8 cellular contexts compared by ENCODE assay signal in genomic region chr17:49193513-49194296, GRCh38. TPM values are rescaled to one million over a fixed set of nuclear protein-coding genes. Genes with fewer than 3 reads are reported as not detected.
A peak's percentile ranks its signal among the peaks of the same experiment; 100 is the strongest.
DNase-seq lines count a peak whose midpoint lies in the region; ATAC-seq, FAIRE-seq and TF ChIP-seq lines count a peak whose summit lies in the region.

No MANE protein-coding gene starts in this region.

- TF ChIP-seq RAD21 in A549 (conservative IDR thresholded peaks at IDR 0.05 in 1 of 2, IDR thresholded peaks at IDR 0.05 in 1 of 2): 0 out of 5 replicates have a peak, but pooled peaks of 1 of the 2 experiments have one; percentile 8

- H3K27ac ChIP-seq in A549 (peak overlapping the region; percentile 93 to 96), esophagus (ENCODE audit: low read depth in 2 of 2, low read length in 1 of 2) (peak overlapping the region; percentile 53 to 67), muscle layer of colon (ENCODE audit: low read depth, low read length) (peak overlapping the region; percentile 41), uterus (peak overlapping the region; percentile 97 to 100)

- DNase-seq in A549 (ENCODE audit: low read depth in 1 of 2, low spot score in 1 of 2) (peak; percentile 84 to 91), GM03348 (ENCODE audit: low spot score) (peak; percentile 67), NCI-H1694 (lab: John Stamatoyannopoulos, UW) (peak; percentile 32), uterus (peak; percentile 73 to 88)

- H3K36me3 ChIP-seq in esophagus (ENCODE audit: control insufficient read depth in 2 of 2, insufficient read depth in 2 of 2, low read length in 1 of 2): no peaks in the 10 kb centered on the region
- H3K36me3 ChIP-seq in muscle layer of colon (ENCODE audit: insufficient read depth, low read length): no peaks in the 10 kb centered on the region
- H3K36me3 ChIP-seq in uterus: no peaks in the 10 kb centered on the region

- WGBS in A549 (ENCODE audit: missing lambda C conversion rate): 7% methylated on average over 21 of the region's 21 CpGs
- WGBS in esophagus, 2 donors: 5 to 7% methylated on average over 21 of the region's 21 CpGs

- TF ChIP-seq POLR2A in A549 (IDR thresholded peaks at IDR 0.05; ENCODE audit: low read length) (peak; percentile 34; the same call in 1 of the 2 replicates), uterus (IDR thresholded peaks at IDR 0.05) (peak; percentile 24 to 37)

- TF ChIP-seq EP300 in A549 (IDR thresholded peaks at IDR 0.05): no peak

- H3K27me3 ChIP-seq in esophagus (ENCODE audit: control insufficient read depth in 1 of 2, insufficient read depth in 2 of 2, low read length in 2 of 2) (no peaks in the 10 kb centered on the region), muscle layer of colon (ENCODE audit: control insufficient read depth in 1 of 2, insufficient read depth in 2 of 2, low read length in 2 of 2) (no peaks in the 10 kb centered on the region), uterus (no peaks in the 10 kb centered on the region)

- H3K4me2 ChIP-seq in A549: peak overlapping the region; percentile 88

- CTCF ChIA-PET in A549 (lab: Yijun Ruan, JAX): interaction anchor here (1.0 to 17.4 kb wide), 6 partner anchors 12 to 161 kb away, joined by 3 to 224 read pairs (median 4); partner anchors contain the start of gene PHOSPHO1

- H3K4me1 ChIP-seq in A549: peaks cover 27% of the 10 kb centered on the region
- no peaks in the 10 kb centered on the region for H3K4me1 ChIP-seq in esophagus (ENCODE audit: control insufficient read depth in 2 of 2, insufficient read depth in 2 of 2, low read length in 1 of 2)
- H3K4me1 ChIP-seq in muscle layer of colon (ENCODE audit: insufficient read depth, low read length): no peaks in the 10 kb centered on the region
- H3K4me1 ChIP-seq in uterus: no peaks in the 10 kb centered on the region

- ATAC-seq in A549: peak; percentile 45 to 51
- no peak for ATAC-seq in GM21360 (IDR thresholded peaks at IDR 0.05; ENCODE audit: unreplicated experiment)

- peak overlapping the region; percentile 64 for H3K4me3 ChIP-seq in A549
- H3K4me3 ChIP-seq in WI38 (ENCODE audit: low read depth, low read length): peak overlapping the region; percentile 68
- peak overlapping the region; percentile 4 to 65 for H3K4me3 ChIP-seq in esophagus (ENCODE audit: low read depth in 1 of 2, low read length in 2 of 2)
- H3K4me3 ChIP-seq in muscle layer of colon (ENCODE audit: low read depth in 1 of 2, low read length in 2 of 2): peak overlapping the region; percentile 98
- H3K4me3 ChIP-seq in uterus: peak overlapping the region; percentile 80 to 93

- TF ChIP-seq CTCF in A549 (IDR thresholded peaks at IDR 0.05): no peak
- TF ChIP-seq CTCF in WI38 (IDR thresholded peaks at IDR 0.05; ENCODE audit: low read depth, low read length): no peak
- TF ChIP-seq CTCF in uterus (IDR thresholded peaks at IDR 0.05): no peak

- peak overlapping the region; percentile 49 for H3K9ac ChIP-seq in muscle layer of colon (ENCODE audit: low read length)

- H3K9me3 ChIP-seq in A549: no peaks in the 10 kb centered on the region
- no peaks in the 10 kb centered on the region for H3K9me3 ChIP-seq in esophagus (ENCODE audit: control insufficient read depth in 2 of 2, insufficient read depth in 1 of 2, low read depth in 1 of 2, low read length in 1 of 2)
- no peaks in the 10 kb centered on the region for H3K9me3 ChIP-seq in muscle layer of colon (ENCODE audit: low read length)
- no peaks in the 10 kb centered on the region for H3K9me3 ChIP-seq in uterus

- intact Hi-C loops in uterus (cut with DNase I; ENCODE audit: low total_unique reads): no loop called here

- FAIRE-seq in A549 (lab: Jason Lieb, UNC): no peak

- POLR2A ChIA-PET in A549 (lab: Yijun Ruan, JAX): interaction anchor here (0.6 to 1.8 kb wide), 7 partner anchors 15 to 278 kb away, joined by 3 to 6 read pairs (median 4); partner anchors contain the start of gene SNF8

TF ChIP-seq in A549, 52 proteins besides CTCF, POLR2A, EP300 and RAD21 (continues in another document):
- TF ChIP-seq CEBPB (IDR thresholded peaks at IDR 0.05) (no peak), BHLHE40 (IDR thresholded peaks at IDR 0.05; ENCODE audit: low read depth, low read length) (0 out of 2 replicates have a peak, but pooled peaks have one; percentile 56), KDM5A (IDR thresholded peaks at IDR 0.05) (no peak), RNF2 (IDR thresholded peaks at IDR 0.05; ENCODE audit: borderline replicate concordance, low read depth) (no peak), EHF (CRISPR knock-in tag; IDR thresholded peaks at IDR 0.05) (no peak), ATOH8 (CRISPR knock-in tag; IDR thresholded peaks at IDR 0.05; ENCODE audit: low read depth) (no peak), MAZ (IDR thresholded peaks at IDR 0.05; ENCODE audit: borderline replicate concordance, low read depth, low read length) (no peak), CHD2 (IDR thresholded peaks at IDR 0.05; ENCODE audit: low read length, partially characterized antibody) (peak; percentile 34), ESRRA (IDR thresholded peaks at IDR 0.05; ENCODE audit: borderline replicate concordance, low read length) (0 out of 2 replicates have a peak, but pooled peaks have one; percentile 1), FOXS1 (CRISPR knock-in tag; IDR thresholded peaks at IDR 0.05) (no peak), MAX (IDR thresholded peaks at IDR 0.05) (peak; percentile 87), HOXB5 (CRISPR knock-in tag; IDR thresholded peaks at IDR 0.05) (no peak), E2F6 (IDR thresholded peaks at IDR 0.05; ENCODE audit: borderline replicate concordance, low read depth) (peak; percentile 39; the same call in 1 of the 2 replicates), ZNF302 (CRISPR knock-in tag; IDR thresholded peaks at IDR 0.05) (no peak), MYC (IDR thresholded peaks at IDR 0.05; ENCODE audit: borderline replicate concordance, low read length) (peak; percentile 57; the same call in 1 of the 2 replicates), USF2 (IDR thresholded peaks at IDR 0.05) (peak; percentile 34; the same call in 1 of the 2 replicates), PBX3 (IDR thresholded peaks at IDR 0.05) (peak; percentile 54; the same call in 1 of the 2 replicates)

RNA-seq across cellular contexts. Expression of gene GNGT2, which starts 16.7 kb away (rescaled TPM):
- polyA plus RNA-seq in A549 (2011; rRNA removed): not detected in 2 replicates
- 0.04 and 0.21 TPM in 2 replicates for polyA plus RNA-seq in A549 (2012; cell fraction: cytosol; rRNA removed)
- polyA plus RNA-seq in A549 (2012; cell fraction: nucleus; rRNA removed): not detected in 2 replicates
- 0.25 to 0.34 TPM (median 0.31 TPM) in 3 replicates for polyA plus RNA-seq in A549 (2017; fragmentation: RNase III; extraction: RNeasy Plus Mini Kit Qiagen cat#74134 plus additional on column Dnase treatment)
- polyA minus RNA-seq in A549 (2011; rRNA and poly(A)+ RNA removed): not detected in 2 replicates
- polyA plus RNA-seq in esophagus: 1 to 10 TPM in 1 of 2 donors, under 1 TPM in 1; 0.86 to 1.3 TPM
- total RNA-seq in uterus: 1 to 10 TPM in 2 of 4 donors, not detected in 2; 5.5 to 6.7 TPM

RNA-seq across cellular contexts. Expression of gene ABI3, which starts 16.8 kb away (rescaled TPM):
- polyA plus RNA-seq in A549 (2011; rRNA removed) (not detected in 2 replicates), A549 (2017; fragmentation: RNase III; extraction: RNeasy Plus Mini Kit Qiagen cat#74134 plus additional on column Dnase treatment) (not detected in 3 replicates), esophagus (1 to 10 TPM; 2.4 to 4.1 TPM)
- polyA plus RNA-seq in A549 (2012; cell fraction: cytosol; rRNA removed): not detected in 2 replicates
- 0.02 TPM in 1 of 2 replicates, not detected in the other for polyA plus RNA-seq in A549 (2012; cell fraction: nucleus; rRNA removed)
- polyA minus RNA-seq in A549 (2011; rRNA and poly(A)+ RNA removed): not detected in 2 replicates
- 10 to 100 TPM in 2 of 4 donors, 1 to 10 TPM in 2; 5.9 to 32.9 (median 13.9) TPM for total RNA-seq in uterus

RNA-seq across cellular contexts. Expression of gene PHOSPHO1, which starts 36.9 kb away (rescaled TPM):
- polyA plus RNA-seq in A549 (2011; rRNA removed): 0.32 and 0.34 TPM in 2 replicates
- polyA plus RNA-seq in A549 (2012; cell fraction: cytosol; rRNA removed): 0.78 and 0.97 TPM in 2 replicates
- polyA plus RNA-seq in A549 (2012; cell fraction: nucleus; rRNA removed): 0.92 and 0.97 TPM in 2 replicates
- 0.98 to 1.6 TPM (median 1.1 TPM) in 3 replicates for polyA plus RNA-seq in A549 (2017; fragmentation: RNase III; extraction: RNeasy Plus Mini Kit Qiagen cat#74134 plus additional on column Dnase treatment)
- polyA minus RNA-seq in A549 (2011; rRNA and poly(A)+ RNA removed): 0.10 and 0.70 TPM in 2 replicates
- polyA plus RNA-seq in esophagus: under 1 TPM; 0.05 to 0.06 TPM
- total RNA-seq in uterus: 1 to 10 TPM in 1 of 4 donors, under 1 TPM in 1, not detected in 2; 0.40 to 2.4 TPM

Comparison
In these comparisons a context has a peak if more than half of its experiments do, and no peak if none do; other contexts are left out.
1. DNase-seq: peak in every context shown above with its lines; median percentile 88 in A549; 80 in uterus; 67 in GM03348; 32 in NCI-H1694.
2. H3K27ac ChIP-seq: peak in every context shown above with its lines; median percentile 98 in uterus; 94 in A549; 60 in esophagus; 41 in muscle layer of colon.
3. H3K4me3 ChIP-seq: peak in every context shown above with its lines; median percentile 98 in muscle layer of colon; 86 in uterus; 68 in WI38; 64 in A549; 34 in esophagus.